In genomic region chr19:2427323-2428026, GRCh38 we compare ENCODE assay signal across 8 cellular contexts. TPM values are rescaled to one million over a fixed set of nuclear protein-coding genes. Genes with fewer than 3 reads are reported as not detected.
DNase-seq lines count a peak whose midpoint lies in the region; ATAC-seq and TF ChIP-seq lines count a peak whose summit lies in the region.

Gene TIMM13, minus strand, starts transcription at chr19:2427586. Its CDS starts 53 bp downstream, at chr19:2427533.

- DNase-seq in NCI-H748 treated with DMSO at 0.1 percent for 48 hours (lab: John Stamatoyannopoulos, UW) (peak; percentile 82), cortex of kidney (lab: John Stamatoyannopoulos, UW) (peak; percentile 50), left lobe of liver (ENCODE audit: low spot score) (peak; percentile 98)
- peak; percentile 95 for DNase-seq in activated CD4-positive, alpha-beta T cell treated with anti-CD3 and anti-CD28 coated beads, Interleukin-2, amount 50 U/mL, for 1 hour
- peak; percentile 96 to 97 for DNase-seq in stimulated activated CD4-positive, alpha-beta T cell treated with anti-CD3 and anti-CD28 coated beads, Interleukin-2, amount 100 ng/mL, for 24 hours

- ATAC-seq in GM19395 (IDR thresholded peaks at IDR 0.05; ENCODE audit: unreplicated experiment) (peak; percentile 80), HG03558 (IDR thresholded peaks at IDR 0.05; ENCODE audit: extremely low read depth, unreplicated experiment) (peak; percentile 61), left lobe of liver (peak; percentile 91)

- H3K27ac ChIP-seq in C4-2B: peak within 1 kb of the TSS; percentile 97

- no peak for TF ChIP-seq CTCF in C4-2B (conservative IDR thresholded peaks at IDR 0.05)

RNA-seq across cellular contexts. Expression of gene TIMM13, which starts in this region (rescaled TPM):
- 63.9 TPM for total RNA-seq in left lobe of liver

Comparison
In these comparisons a context has a peak if more than half of its experiments do, and no peak if none do; other contexts are left out.
1. Peak in every context shown above with its lines: DNase-seq, ATAC-seq and H3K27ac ChIP-seq.